ENCODE assay signal across 1 cellular context in genomic region chr22:21652010-21652546, GRCh38.
TF ChIP-seq lines count a peak whose summit lies in the region.

No MANE protein-coding gene starts in this region.

TF ChIP-seq in HepG2, 621 proteins besides CTCF, POLR2A, EP300 and RAD21 (continued from another document and continues in another):
- TF ChIP-seq, protein P1, sequence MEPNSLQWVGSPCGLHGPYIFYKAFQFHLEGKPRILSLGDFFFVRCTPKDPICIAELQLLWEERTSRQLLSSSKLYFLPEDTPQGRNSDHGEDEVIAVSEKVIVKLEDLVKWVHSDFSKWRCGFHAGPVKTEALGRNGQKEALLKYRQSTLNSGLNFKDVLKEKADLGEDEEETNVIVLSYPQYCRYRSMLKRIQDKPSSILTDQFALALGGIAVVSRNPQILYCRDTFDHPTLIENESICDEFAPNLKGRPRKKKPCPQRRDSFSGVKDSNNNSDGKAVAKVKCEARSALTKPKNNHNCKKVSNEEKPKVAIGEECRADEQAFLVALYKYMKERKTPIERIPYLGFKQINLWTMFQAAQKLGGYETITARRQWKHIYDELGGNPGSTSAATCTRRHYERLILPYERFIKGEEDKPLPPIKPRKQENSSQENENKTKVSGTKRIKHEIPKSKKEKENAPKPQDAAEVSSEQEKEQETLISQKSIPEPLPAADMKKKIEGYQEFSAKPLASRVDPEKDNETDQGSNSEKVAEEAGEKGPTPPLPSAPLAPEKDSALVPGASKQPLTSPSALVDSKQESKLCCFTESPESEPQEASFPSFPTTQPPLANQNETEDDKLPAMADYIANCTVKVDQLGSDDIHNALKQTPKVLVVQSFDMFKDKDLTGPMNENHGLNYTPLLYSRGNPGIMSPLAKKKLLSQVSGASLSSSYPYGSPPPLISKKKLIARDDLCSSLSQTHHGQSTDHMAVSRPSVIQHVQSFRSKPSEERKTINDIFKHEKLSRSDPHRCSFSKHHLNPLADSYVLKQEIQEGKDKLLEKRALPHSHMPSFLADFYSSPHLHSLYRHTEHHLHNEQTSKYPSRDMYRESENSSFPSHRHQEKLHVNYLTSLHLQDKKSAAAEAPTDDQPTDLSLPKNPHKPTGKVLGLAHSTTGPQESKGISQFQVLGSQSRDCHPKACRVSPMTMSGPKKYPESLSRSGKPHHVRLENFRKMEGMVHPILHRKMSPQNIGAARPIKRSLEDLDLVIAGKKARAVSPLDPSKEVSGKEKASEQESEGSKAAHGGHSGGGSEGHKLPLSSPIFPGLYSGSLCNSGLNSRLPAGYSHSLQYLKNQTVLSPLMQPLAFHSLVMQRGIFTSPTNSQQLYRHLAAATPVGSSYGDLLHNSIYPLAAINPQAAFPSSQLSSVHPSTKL (CRISPR knock-in tag; IDR thresholded peaks at IDR 0.05) = no peak
- TF ChIP-seq SPEN (CRISPR knock-in tag; IDR thresholded peaks at IDR 0.05; ENCODE audit: low read depth) = peak; percentile 43; the same call in 1 of the 2 replicates
- 0 out of 2 replicates have a peak, but pooled peaks have one; percentile 43 for TF ChIP-seq ZBED4 (CRISPR knock-in tag; IDR thresholded peaks at IDR 0.05; ENCODE audit: borderline replicate concordance)
- no peak; the same call in 1 of the 2 replicates for TF ChIP-seq HBP1 (CRISPR knock-in tag; IDR thresholded peaks at IDR 0.05; ENCODE audit: low read depth)
- no peak for TF ChIP-seq RARG (CRISPR knock-in tag; IDR thresholded peaks at IDR 0.05; ENCODE audit: low read depth)
- no peak for TF ChIP-seq ZNF564 (CRISPR knock-in tag; IDR thresholded peaks at IDR 0.05)
- TF ChIP-seq FOXC1 (CRISPR knock-in tag; IDR thresholded peaks at IDR 0.05; ENCODE audit: borderline replicate concordance) = 0 out of 2 replicates have a peak, but pooled peaks have one; percentile 9
- TF ChIP-seq HDAC6 (IDR thresholded peaks at IDR 0.05; ENCODE audit: low read depth, low read length) = no peak
- TF ChIP-seq TFAP4 (IDR thresholded peaks at IDR 0.05; ENCODE audit: borderline replicate concordance, low read depth) = peak; percentile 41; the same call in 1 of the 2 replicates
- TF ChIP-seq MED1 (CRISPR knock-in tag; IDR thresholded peaks at IDR 0.05) = 0 out of 2 replicates have a peak, but pooled peaks have one; percentile 33
- TF ChIP-seq PHF20 (CRISPR knock-in tag; IDR thresholded peaks at IDR 0.05) = no peak
- peak; percentile 90 for TF ChIP-seq ZNF891 (CRISPR knock-in tag; IDR thresholded peaks at IDR 0.05)
- TF ChIP-seq ZBTB7B (CRISPR knock-in tag; IDR thresholded peaks at IDR 0.05) = no peak; the same call in 1 of the 2 replicates
- no peak for TF ChIP-seq ONECUT2 (CRISPR knock-in tag; IDR thresholded peaks at IDR 0.05)
- no peak for TF ChIP-seq IRX3 (CRISPR knock-in tag; IDR thresholded peaks at IDR 0.05; ENCODE audit: borderline replicate concordance, low read depth)
- TF ChIP-seq NAIF1 (CRISPR knock-in tag; IDR thresholded peaks at IDR 0.05; ENCODE audit: borderline replicate concordance) = peak; percentile 47; the same call in 1 of the 2 replicates
- no peak for TF ChIP-seq FOSL2 (CRISPR knock-in tag; IDR thresholded peaks at IDR 0.05)
- TF ChIP-seq ZNF30 (CRISPR knock-in tag; IDR thresholded peaks at IDR 0.05) = 0 out of 2 replicates have a peak, but pooled peaks have one; percentile 52
- TF ChIP-seq, protein P2, sequence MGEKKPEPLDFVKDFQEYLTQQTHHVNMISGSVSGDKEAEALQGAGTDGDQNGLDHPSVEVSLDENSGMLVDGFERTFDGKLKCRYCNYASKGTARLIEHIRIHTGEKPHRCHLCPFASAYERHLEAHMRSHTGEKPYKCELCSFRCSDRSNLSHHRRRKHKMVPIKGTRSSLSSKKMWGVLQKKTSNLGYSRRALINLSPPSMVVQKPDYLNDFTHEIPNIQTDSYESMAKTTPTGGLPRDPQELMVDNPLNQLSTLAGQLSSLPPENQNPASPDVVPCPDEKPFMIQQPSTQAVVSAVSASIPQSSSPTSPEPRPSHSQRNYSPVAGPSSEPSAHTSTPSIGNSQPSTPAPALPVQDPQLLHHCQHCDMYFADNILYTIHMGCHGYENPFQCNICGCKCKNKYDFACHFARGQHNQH (CRISPR knock-in tag; IDR thresholded peaks at IDR 0.05) = peak; percentile 47; the same call in 1 of the 2 replicates
- no peak for TF ChIP-seq TCF7L2 (IDR thresholded peaks at IDR 0.05; ENCODE audit: low read depth, low read length)
- 0 out of 2 replicates have a peak, but pooled peaks have one; percentile 37 for TF ChIP-seq RFXAP (CRISPR knock-in tag; IDR thresholded peaks at IDR 0.05; ENCODE audit: borderline replicate concordance)
- TF ChIP-seq, protein P3, sequence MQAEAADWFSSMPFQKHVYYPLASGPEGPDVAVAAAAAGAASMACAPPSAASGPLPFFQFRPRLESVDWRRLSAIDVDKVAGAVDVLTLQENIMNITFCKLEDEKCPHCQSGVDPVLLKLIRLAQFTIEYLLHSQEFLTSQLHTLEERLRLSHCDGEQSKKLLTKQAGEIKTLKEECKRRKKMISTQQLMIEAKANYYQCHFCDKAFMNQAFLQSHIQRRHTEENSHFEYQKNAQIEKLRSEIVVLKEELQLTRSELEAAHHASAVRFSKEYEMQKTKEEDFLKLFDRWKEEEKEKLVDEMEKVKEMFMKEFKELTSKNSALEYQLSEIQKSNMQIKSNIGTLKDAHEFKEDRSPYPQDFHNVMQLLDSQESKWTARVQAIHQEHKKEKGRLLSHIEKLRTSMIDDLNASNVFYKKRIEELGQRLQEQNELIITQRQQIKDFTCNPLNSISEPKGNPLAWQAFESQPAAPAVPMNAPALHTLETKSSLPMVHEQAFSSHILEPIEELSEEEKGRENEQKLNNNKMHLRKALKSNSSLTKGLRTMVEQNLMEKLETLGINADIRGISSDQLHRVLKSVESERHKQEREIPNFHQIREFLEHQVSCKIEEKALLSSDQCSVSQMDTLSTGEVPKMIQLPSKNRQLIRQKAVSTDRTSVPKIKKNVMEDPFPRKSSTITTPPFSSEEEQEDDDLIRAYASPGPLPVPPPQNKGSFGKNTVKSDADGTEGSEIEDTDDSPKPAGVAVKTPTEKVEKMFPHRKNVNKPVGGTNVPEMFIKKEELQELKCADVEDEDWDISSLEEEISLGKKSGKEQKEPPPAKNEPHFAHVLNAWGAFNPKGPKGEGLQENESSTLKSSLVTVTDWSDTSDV (CRISPR knock-in tag; IDR thresholded peaks at IDR 0.05) = peak; percentile 88; the same call in 1 of the 2 replicates
- TF ChIP-seq ZNF44 (CRISPR knock-in tag; IDR thresholded peaks at IDR 0.05) = no peak
- TF ChIP-seq HNRNPUL1 (IDR thresholded peaks at IDR 0.05; ENCODE audit: low read depth, low read length) = 0 out of 2 replicates have a peak, but pooled peaks have one; percentile 53
- peak; percentile 86 for TF ChIP-seq ZFP36L1 (CRISPR knock-in tag; IDR thresholded peaks at IDR 0.05)
- TF ChIP-seq ATM (IDR thresholded peaks at IDR 0.05; ENCODE audit: borderline replicate concordance) = no peak
- TF ChIP-seq ZNF256 (CRISPR knock-in tag; conservative IDR thresholded peaks at IDR 0.05) = no peak
- peak; percentile 44; the same call in 1 of the 2 replicates for TF ChIP-seq ERF (CRISPR knock-in tag; IDR thresholded peaks at IDR 0.05)
- 0 out of 2 replicates have a peak, but pooled peaks have one; percentile 26 for TF ChIP-seq ESRRA (CRISPR knock-in tag; IDR thresholded peaks at IDR 0.05; ENCODE audit: low read depth)
- peak; percentile 38; the same call in 1 of the 2 replicates for TF ChIP-seq ZNF547 (CRISPR knock-in tag; IDR thresholded peaks at IDR 0.05)
- TF ChIP-seq SP4 (CRISPR knock-in tag; IDR thresholded peaks at IDR 0.05) = peak; percentile 24; the same call in 1 of the 2 replicates
- peak; percentile 74; the same call in 1 of the 2 replicates for TF ChIP-seq MXD1 (CRISPR knock-in tag; IDR thresholded peaks at IDR 0.05)
- no peak; the same call in 1 of the 2 replicates for TF ChIP-seq RFX5 (IDR thresholded peaks at IDR 0.05; ENCODE audit: low read depth, low read length)
- TF ChIP-seq DMAP1 (CRISPR knock-in tag; IDR thresholded peaks at IDR 0.05) = peak; percentile 92
- TF ChIP-seq MXD4 (CRISPR knock-in tag; IDR thresholded peaks at IDR 0.05) = peak; percentile 60; the same call in 1 of the 2 replicates
- peak; percentile 50; the same call in 1 of the 2 replicates for TF ChIP-seq HOXA3 (CRISPR knock-in tag; IDR thresholded peaks at IDR 0.05)
- peak; percentile 50; the same call in 1 of the 2 replicates for TF ChIP-seq MEIS1 (CRISPR knock-in tag; IDR thresholded peaks at IDR 0.05; ENCODE audit: borderline replicate concordance)
- no peak for TF ChIP-seq PRDM4 (CRISPR knock-in tag; IDR thresholded peaks at IDR 0.05; ENCODE audit: borderline replicate concordance)
- TF ChIP-seq ZNF749 (CRISPR knock-in tag; IDR thresholded peaks at IDR 0.05; ENCODE audit: borderline replicate concordance) = peak; percentile 80; the same call in 1 of the 2 replicates
- TF ChIP-seq ZFP91 (CRISPR knock-in tag; IDR thresholded peaks at IDR 0.05; ENCODE audit: borderline replicate concordance) = peak; percentile 63; the same call in 1 of the 2 replicates
- TF ChIP-seq FOXM1 (CRISPR knock-in tag; IDR thresholded peaks at IDR 0.05) = peak; percentile 77; the same call in 1 of the 2 replicates
- 0 out of 2 replicates have a peak, but pooled peaks have one; percentile 25 for TF ChIP-seq ZNF501 (CRISPR knock-in tag; IDR thresholded peaks at IDR 0.05)
- 0 out of 2 replicates have a peak, but pooled peaks have one; percentile 82 for TF ChIP-seq ZNF703 (CRISPR knock-in tag; IDR thresholded peaks at IDR 0.05; ENCODE audit: borderline replicate concordance)
